1 cellular context compared by ENCODE assay signal in the genomic region with DNA sequence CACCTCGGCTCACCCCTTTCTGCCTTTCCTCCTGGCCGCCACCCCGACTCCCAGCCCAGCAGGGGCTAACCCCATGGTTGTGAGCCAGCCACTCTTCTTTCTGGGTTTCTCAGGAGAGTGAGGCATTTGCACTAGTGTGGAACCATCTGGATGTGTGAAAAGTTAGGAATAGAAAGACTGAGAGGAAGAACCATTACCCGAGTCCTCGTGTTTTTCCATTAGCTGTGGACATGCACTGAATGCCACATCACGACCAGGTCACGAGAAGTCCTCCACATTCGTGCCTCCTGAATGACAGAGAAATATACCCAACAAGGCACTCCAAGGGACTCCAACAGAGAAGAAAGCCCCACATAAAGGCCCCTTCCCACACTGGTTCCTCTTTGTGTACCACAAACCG.
TF ChIP-seq lines count a peak whose summit lies in the region.

No MANE protein-coding gene starts in this region.

TF ChIP-seq in HepG2, 621 proteins besides CTCF, POLR2A, EP300 and RAD21 (continued from another document):
- TF ChIP-seq, protein P1, sequence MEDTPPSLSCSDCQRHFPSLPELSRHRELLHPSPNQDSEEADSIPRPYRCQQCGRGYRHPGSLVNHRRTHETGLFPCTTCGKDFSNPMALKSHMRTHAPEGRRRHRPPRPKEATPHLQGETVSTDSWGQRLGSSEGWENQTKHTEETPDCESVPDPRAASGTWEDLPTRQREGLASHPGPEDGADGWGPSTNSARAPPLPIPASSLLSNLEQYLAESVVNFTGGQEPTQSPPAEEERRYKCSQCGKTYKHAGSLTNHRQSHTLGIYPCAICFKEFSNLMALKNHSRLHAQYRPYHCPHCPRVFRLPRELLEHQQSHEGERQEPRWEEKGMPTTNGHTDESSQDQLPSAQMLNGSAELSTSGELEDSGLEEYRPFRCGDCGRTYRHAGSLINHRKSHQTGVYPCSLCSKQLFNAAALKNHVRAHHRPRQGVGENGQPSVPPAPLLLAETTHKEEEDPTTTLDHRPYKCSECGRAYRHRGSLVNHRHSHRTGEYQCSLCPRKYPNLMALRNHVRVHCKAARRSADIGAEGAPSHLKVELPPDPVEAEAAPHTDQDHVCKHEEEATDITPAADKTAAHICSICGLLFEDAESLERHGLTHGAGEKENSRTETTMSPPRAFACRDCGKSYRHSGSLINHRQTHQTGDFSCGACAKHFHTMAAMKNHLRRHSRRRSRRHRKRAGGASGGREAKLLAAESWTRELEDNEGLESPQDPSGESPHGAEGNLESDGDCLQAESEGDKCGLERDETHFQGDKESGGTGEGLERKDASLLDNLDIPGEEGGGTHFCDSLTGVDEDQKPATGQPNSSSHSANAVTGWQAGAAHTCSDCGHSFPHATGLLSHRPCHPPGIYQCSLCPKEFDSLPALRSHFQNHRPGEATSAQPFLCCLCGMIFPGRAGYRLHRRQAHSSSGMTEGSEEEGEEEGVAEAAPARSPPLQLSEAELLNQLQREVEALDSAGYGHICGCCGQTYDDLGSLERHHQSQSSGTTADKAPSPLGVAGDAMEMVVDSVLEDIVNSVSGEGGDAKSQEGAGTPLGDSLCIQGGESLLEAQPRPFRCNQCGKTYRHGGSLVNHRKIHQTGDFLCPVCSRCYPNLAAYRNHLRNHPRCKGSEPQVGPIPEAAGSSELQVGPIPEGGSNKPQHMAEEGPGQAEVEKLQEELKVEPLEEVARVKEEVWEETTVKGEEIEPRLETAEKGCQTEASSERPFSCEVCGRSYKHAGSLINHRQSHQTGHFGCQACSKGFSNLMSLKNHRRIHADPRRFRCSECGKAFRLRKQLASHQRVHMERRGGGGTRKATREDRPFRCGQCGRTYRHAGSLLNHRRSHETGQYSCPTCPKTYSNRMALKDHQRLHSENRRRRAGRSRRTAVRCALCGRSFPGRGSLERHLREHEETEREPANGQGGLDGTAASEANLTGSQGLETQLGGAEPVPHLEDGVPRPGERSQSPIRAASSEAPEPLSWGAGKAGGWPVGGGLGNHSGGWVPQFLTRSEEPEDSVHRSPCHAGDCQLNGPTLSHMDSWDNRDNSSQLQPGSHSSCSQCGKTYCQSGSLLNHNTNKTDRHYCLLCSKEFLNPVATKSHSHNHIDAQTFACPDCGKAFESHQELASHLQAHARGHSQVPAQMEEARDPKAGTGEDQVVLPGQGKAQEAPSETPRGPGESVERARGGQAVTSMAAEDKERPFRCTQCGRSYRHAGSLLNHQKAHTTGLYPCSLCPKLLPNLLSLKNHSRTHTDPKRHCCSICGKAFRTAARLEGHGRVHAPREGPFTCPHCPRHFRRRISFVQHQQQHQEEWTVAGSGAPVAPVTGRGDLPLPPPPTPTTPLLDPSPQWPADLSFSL (CRISPR knock-in tag; IDR thresholded peaks at IDR 0.05), result no peak
- TF ChIP-seq, protein P2, sequence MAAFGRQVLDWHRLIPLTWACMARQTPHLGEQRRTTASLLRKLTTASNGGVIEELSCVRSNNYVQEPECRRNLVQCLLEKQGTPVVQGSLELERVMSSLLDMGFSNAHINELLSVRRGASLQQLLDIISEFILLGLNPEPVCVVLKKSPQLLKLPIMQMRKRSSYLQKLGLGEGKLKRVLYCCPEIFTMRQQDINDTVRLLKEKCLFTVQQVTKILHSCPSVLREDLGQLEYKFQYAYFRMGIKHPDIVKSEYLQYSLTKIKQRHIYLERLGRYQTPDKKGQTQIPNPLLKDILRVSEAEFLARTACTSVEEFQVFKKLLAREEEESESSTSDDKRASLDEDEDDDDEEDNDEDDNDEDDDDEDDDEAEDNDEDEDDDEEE (CRISPR knock-in tag; IDR thresholded peaks at IDR 0.05), result 0 out of 2 replicates have a peak, but pooled peaks have one; percentile 27
- TF ChIP-seq KAT2B (IDR thresholded peaks at IDR 0.05; ENCODE audit: borderline replicate concordance, low read depth, low read length) (no peak), ZNF430 (CRISPR knock-in tag; IDR thresholded peaks at IDR 0.05) (peak; percentile 13; the same call in 1 of the 2 replicates), RORA (CRISPR knock-in tag; IDR thresholded peaks at IDR 0.05) (no peak), CCAR2 (optimal IDR thresholded peaks at IDR 0.05; ENCODE audit: low read depth, low read length) (no peak), ZFP90 (CRISPR knock-in tag; IDR thresholded peaks at IDR 0.05; ENCODE audit: borderline replicate concordance) (peak; percentile 39; the same call in 1 of the 2 replicates), TMF1 (CRISPR knock-in tag; IDR thresholded peaks at IDR 0.05; ENCODE audit: low read depth) (no peak), ZNF709 (CRISPR knock-in tag; IDR thresholded peaks at IDR 0.05) (no peak), NRL (CRISPR knock-in tag; IDR thresholded peaks at IDR 0.05; ENCODE audit: borderline replicate concordance) (0 out of 2 replicates have a peak, but pooled peaks have one; percentile 1), LCORL (IDR thresholded peaks at IDR 0.05) (no peak), LCORL (CRISPR knock-in tag; IDR thresholded peaks at IDR 0.05) (peak; percentile 5; the same call in 1 of the 2 replicates), ZNF282 (IDR thresholded peaks at IDR 0.05; ENCODE audit: partially characterized antibody) (no peak), MTF1 (CRISPR knock-in tag; IDR thresholded peaks at IDR 0.05) (no peak), REL (CRISPR knock-in tag; conservative IDR thresholded peaks at IDR 0.05) (no peak), RFXAP (CRISPR knock-in tag; IDR thresholded peaks at IDR 0.05; ENCODE audit: borderline replicate concordance) (no peak), YEATS4 (CRISPR knock-in tag; IDR thresholded peaks at IDR 0.05; ENCODE audit: borderline replicate concordance) (0 out of 2 replicates have a peak, but pooled peaks have one; percentile 24), SRF (IDR thresholded peaks at IDR 0.05; ENCODE audit: low read depth, low read length) (no peak), TEAD3 (CRISPR knock-in tag; optimal IDR thresholded peaks at IDR 0.05; ENCODE audit: borderline replicate concordance) (no peak)
- TF ChIP-seq, protein P3, sequence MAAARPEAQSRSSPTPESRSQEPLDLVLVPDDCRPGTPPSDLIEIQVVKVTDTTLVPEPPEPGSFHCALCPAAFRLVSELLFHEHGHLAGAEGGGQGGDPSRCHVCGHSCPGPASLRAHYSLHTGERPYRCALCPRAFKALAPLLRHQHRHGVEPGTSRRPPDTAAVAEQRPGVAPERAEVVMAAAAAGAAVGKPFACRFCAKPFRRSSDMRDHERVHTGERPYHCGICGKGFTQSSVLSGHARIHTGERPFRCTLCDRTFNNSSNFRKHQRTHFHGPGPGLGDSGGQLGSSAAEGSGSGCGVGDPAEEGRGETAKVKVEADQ (CRISPR knock-in tag; IDR thresholded peaks at IDR 0.05; ENCODE audit: borderline replicate concordance), result no peak
- TF ChIP-seq, protein P4, sequence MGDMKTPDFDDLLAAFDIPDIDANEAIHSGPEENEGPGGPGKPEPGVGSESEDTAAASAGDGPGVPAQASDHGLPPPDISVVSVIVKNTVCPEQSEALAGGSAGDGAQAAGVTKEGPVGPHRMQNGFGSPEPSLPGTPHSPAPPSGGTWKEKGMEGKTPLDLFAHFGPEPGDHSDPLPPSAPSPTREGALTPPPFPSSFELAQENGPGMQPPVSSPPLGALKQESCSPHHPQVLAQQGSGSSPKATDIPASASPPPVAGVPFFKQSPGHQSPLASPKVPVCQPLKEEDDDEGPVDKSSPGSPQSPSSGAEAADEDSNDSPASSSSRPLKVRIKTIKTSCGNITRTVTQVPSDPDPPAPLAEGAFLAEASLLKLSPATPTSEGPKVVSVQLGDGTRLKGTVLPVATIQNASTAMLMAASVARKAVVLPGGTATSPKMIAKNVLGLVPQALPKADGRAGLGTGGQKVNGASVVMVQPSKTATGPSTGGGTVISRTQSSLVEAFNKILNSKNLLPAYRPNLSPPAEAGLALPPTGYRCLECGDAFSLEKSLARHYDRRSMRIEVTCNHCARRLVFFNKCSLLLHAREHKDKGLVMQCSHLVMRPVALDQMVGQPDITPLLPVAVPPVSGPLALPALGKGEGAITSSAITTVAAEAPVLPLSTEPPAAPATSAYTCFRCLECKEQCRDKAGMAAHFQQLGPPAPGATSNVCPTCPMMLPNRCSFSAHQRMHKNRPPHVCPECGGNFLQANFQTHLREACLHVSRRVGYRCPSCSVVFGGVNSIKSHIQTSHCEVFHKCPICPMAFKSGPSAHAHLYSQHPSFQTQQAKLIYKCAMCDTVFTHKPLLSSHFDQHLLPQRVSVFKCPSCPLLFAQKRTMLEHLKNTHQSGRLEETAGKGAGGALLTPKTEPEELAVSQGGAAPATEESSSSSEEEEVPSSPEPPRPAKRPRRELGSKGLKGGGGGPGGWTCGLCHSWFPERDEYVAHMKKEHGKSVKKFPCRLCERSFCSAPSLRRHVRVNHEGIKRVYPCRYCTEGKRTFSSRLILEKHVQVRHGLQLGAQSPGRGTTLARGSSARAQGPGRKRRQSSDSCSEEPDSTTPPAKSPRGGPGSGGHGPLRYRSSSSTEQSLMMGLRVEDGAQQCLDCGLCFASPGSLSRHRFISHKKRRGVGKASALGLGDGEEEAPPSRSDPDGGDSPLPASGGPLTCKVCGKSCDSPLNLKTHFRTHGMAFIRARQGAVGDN (CRISPR knock-in tag; IDR thresholded peaks at IDR 0.05), result peak; percentile 62
- TF ChIP-seq, protein P5, sequence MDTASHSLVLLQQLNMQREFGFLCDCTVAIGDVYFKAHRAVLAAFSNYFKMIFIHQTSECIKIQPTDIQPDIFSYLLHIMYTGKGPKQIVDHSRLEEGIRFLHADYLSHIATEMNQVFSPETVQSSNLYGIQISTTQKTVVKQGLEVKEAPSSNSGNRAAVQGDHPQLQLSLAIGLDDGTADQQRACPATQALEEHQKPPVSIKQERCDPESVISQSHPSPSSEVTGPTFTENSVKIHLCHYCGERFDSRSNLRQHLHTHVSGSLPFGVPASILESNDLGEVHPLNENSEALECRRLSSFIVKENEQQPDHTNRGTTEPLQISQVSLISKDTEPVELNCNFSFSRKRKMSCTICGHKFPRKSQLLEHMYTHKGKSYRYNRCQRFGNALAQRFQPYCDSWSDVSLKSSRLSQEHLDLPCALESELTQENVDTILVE (CRISPR knock-in tag; IDR thresholded peaks at IDR 0.05), result no peak
- TF ChIP-seq, protein P6, sequence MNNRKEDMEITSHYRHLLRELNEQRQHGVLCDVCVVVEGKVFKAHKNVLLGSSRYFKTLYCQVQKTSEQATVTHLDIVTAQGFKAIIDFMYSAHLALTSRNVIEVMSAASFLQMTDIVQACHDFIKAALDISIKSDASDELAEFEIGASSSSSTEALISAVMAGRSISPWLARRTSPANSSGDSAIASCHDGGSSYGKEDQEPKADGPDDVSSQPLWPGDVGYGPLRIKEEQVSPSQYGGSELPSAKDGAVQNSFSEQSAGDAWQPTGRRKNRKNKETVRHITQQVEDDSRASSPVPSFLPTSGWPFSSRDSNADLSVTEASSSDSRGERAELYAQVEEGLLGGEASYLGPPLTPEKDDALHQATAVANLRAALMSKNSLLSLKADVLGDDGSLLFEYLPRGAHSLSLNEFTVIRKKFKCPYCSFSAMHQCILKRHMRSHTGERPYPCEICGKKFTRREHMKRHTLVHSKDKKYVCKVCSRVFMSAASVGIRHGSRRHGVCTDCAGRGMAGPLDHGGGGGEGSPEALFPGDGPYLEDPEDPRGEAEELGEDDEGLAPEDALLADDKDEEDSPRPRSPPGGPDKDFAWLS (CRISPR knock-in tag; IDR thresholded peaks at IDR 0.05; ENCODE audit: borderline replicate concordance), result no peak
- TF ChIP-seq, protein P7, sequence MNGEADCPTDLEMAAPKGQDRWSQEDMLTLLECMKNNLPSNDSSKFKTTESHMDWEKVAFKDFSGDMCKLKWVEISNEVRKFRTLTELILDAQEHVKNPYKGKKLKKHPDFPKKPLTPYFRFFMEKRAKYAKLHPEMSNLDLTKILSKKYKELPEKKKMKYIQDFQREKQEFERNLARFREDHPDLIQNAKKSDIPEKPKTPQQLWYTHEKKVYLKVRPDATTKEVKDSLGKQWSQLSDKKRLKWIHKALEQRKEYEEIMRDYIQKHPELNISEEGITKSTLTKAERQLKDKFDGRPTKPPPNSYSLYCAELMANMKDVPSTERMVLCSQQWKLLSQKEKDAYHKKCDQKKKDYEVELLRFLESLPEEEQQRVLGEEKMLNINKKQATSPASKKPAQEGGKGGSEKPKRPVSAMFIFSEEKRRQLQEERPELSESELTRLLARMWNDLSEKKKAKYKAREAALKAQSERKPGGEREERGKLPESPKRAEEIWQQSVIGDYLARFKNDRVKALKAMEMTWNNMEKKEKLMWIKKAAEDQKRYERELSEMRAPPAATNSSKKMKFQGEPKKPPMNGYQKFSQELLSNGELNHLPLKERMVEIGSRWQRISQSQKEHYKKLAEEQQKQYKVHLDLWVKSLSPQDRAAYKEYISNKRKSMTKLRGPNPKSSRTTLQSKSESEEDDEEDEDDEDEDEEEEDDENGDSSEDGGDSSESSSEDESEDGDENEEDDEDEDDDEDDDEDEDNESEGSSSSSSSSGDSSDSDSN (CRISPR knock-in tag; IDR thresholded peaks at IDR 0.05), result 0 out of 2 replicates have a peak, but pooled peaks have one; percentile 29
- TF ChIP-seq, protein P8, sequence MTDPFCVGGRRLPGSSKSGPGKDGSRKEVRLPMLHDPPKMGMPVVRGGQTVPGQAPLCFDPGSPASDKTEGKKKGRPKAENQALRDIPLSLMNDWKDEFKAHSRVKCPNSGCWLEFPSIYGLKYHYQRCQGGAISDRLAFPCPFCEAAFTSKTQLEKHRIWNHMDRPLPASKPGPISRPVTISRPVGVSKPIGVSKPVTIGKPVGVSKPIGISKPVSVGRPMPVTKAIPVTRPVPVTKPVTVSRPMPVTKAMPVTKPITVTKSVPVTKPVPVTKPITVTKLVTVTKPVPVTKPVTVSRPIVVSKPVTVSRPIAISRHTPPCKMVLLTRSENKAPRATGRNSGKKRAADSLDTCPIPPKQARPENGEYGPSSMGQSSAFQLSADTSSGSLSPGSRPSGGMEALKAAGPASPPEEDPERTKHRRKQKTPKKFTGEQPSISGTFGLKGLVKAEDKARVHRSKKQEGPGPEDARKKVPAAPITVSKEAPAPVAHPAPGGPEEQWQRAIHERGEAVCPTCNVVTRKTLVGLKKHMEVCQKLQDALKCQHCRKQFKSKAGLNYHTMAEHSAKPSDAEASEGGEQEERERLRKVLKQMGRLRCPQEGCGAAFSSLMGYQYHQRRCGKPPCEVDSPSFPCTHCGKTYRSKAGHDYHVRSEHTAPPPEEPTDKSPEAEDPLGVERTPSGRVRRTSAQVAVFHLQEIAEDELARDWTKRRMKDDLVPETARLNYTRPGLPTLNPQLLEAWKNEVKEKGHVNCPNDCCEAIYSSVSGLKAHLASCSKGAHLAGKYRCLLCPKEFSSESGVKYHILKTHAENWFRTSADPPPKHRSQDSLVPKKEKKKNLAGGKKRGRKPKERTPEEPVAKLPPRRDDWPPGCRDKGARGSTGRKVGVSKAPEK (CRISPR knock-in tag; IDR thresholded peaks at IDR 0.05; ENCODE audit: borderline replicate concordance), result no peak
